Comparison of ENCODE assay signal across 8 cellular contexts in genomic region chr1:53945433-53946251, GRCh38. TPM values are rescaled to one million over a fixed set of nuclear protein-coding genes. Genes with fewer than 3 reads are reported as not detected.
DNase-seq lines count a peak whose midpoint lies in the region; ATAC-seq and TF ChIP-seq lines count a peak whose summit lies in the region.

TSS of gene IFT25 (minus strand) at chr1:53945699. CDS start at chr1:53940082, 5,617 bp downstream.

- peak; percentile 68 for ATAC-seq in GM21737 (IDR thresholded peaks at IDR 0.05; ENCODE audit: unreplicated experiment)
- peak; percentile 98 for ATAC-seq in esophagus mucosa

- DNase-seq in DMS79 (lab: John Stamatoyannopoulos, UW): peak; percentile 84
- DNase-seq in KG1 (lab: John Stamatoyannopoulos, UW): peak; percentile 99
- DNase-seq in activated T-cell treated with anti-CD3 and anti-CD28 coated beads, Interleukin-2, amount 50 U/mL, for 48 hours: peak; percentile 99
- DNase-seq in myocyte (ENCODE audit: low read depth): peak; percentile 96
- peak; percentile 96 to 97 for DNase-seq in stimulated activated CD8-positive, alpha-beta memory T cell treated with anti-CD3 and anti-CD28 coated beads, Interleukin-7, amount 100 ng/mL, for 4 hours (ENCODE audit: low read depth in 2 of 2)

TF ChIP-seq in PFSK-1, 5 proteins besides CTCF, POLR2A, EP300 and RAD21:
- TF ChIP-seq TAF1 (IDR thresholded peaks at IDR 0.05; ENCODE audit: borderline replicate concordance, insufficient read depth, low read length): 0 out of 2 replicates have a peak, but pooled peaks have one; percentile 27
- no peak for TF ChIP-seq SIN3A (IDR thresholded peaks at IDR 0.05; ENCODE audit: borderline replicate concordance, insufficient read depth, low read length)
- TF ChIP-seq POLR2AphosphoS5 (IDR thresholded peaks at IDR 0.05; ENCODE audit: low read depth, low read length): peak; percentile 64
- TF ChIP-seq FOXP2 (optimal IDR thresholded peaks at IDR 0.05; ENCODE audit: borderline replicate concordance, extremely low read depth, extremely low read length, insufficient read depth): no peak
- TF ChIP-seq REST (IDR thresholded peaks at IDR 0.05; ENCODE audit: insufficient read depth in 1 of 2, low read depth in 2 of 2, low read length in 2 of 2): 0 out of 4 replicates have a peak, but pooled peaks of 1 of the 2 experiments have one; percentile 12

RNA-seq across cellular contexts. Expression of gene IFT25, which starts in this region (rescaled TPM):
- polyA plus RNA-seq in PFSK-1 (2012; ENCODE audit: insufficient read length, low read depth): 21.3 TPM
- 15.6 TPM for total RNA-seq in esophagus mucosa
- total RNA-seq in myocyte: 9.9 and 14.4 TPM in 2 replicates
- 19.9 TPM for polyA plus RNA-seq in myocyte (2012)

Comparison
In these comparisons a context has a peak if more than half of its experiments do, and no peak if none do; other contexts are left out.
1. Peak in every context shown above with its lines: DNase-seq and ATAC-seq.